ENCODE assay signal across 1 cellular context in genomic region chr3:105722943-105723556, GRCh38.
TF ChIP-seq lines count a peak whose summit lies in the region.

No MANE protein-coding gene starts in this region.

TF ChIP-seq in GM12878, 131 proteins besides CTCF, POLR2A, EP300 and RAD21 (continued from another document and continues in another):
- TF ChIP-seq ZBTB4 (CRISPR knock-in tag; IDR thresholded peaks at IDR 0.05) (no peak), ZBED1 (IDR thresholded peaks at IDR 0.05; ENCODE audit: borderline replicate concordance) (peak; percentile 49; the same call in 1 of the 2 replicates), BCL11A (IDR thresholded peaks at IDR 0.05; ENCODE audit: low read depth, low read length) (peak; percentile 69; the same call in 1 of the 2 replicates), TCF3 (IDR thresholded peaks at IDR 0.05; ENCODE audit: borderline replicate concordance, insufficient read depth, low read depth, low read length) (no peak), ASH2L (IDR thresholded peaks at IDR 0.05; ENCODE audit: borderline replicate concordance, low read depth) (no peak), ELK1 (IDR thresholded peaks at IDR 0.05; ENCODE audit: low read depth, low read length) (no peak), IRF5 (IDR thresholded peaks at IDR 0.05; ENCODE audit: borderline replicate concordance) (no peak), BCL3 (IDR thresholded peaks at IDR 0.05; ENCODE audit: borderline replicate concordance, insufficient read depth, low read depth, low read length, poor library complexity, severe bottlenecking) (peak; percentile 66), REST (IDR thresholded peaks at IDR 0.05; ENCODE audit: low read depth, low read length) (no peak), SMAD1 (IDR thresholded peaks at IDR 0.05; ENCODE audit: low read depth, partially characterized antibody) (no peak), TCF12 (IDR thresholded peaks at IDR 0.05; ENCODE audit: low read depth, low read length) (no peak), POLR2AphosphoS2 (IDR thresholded peaks at IDR 0.05; ENCODE audit: low read depth, low read length) (no peak), HCFC1 (IDR thresholded peaks at IDR 0.05; ENCODE audit: low read length) (no peak), MTA3 (IDR thresholded peaks at IDR 0.05; ENCODE audit: borderline replicate concordance, low read length) (peak; percentile 92), MTA2 (IDR thresholded peaks at IDR 0.05; ENCODE audit: low read depth) (peak; percentile 93), SKIL (IDR thresholded peaks at IDR 0.05; ENCODE audit: low read depth, poor library complexity, severe bottlenecking) (peak; percentile 61), NBN (IDR thresholded peaks at IDR 0.05) (peak; percentile 77; the same call in 1 of the 2 replicates), JUNB (IDR thresholded peaks at IDR 0.05) (peak; percentile 96), BMI1 (IDR thresholded peaks at IDR 0.05; ENCODE audit: borderline replicate concordance) (peak; percentile 84; the same call in 1 of the 2 replicates), MEF2A (IDR thresholded peaks at IDR 0.05; ENCODE audit: insufficient read depth, low read depth, low read length) (0 out of 2 replicates have a peak, but pooled peaks have one; percentile 66), EZH2 (IDR thresholded peaks at IDR 0.05; ENCODE audit: borderline replicate concordance, control insufficient read depth, low read depth, low read length) (no peak), NFIC (IDR thresholded peaks at IDR 0.05; ENCODE audit: low read depth, low read length) (peak; percentile 97), PML (IDR thresholded peaks at IDR 0.05; ENCODE audit: low read length) (peak; percentile 58; the same call in 1 of the 2 replicates), PKNOX1 (IDR thresholded peaks at IDR 0.05) (peak; percentile 68), HSF1 (IDR thresholded peaks at IDR 0.05; ENCODE audit: low read depth, low read length) (no peak), IKZF2 (IDR thresholded peaks at IDR 0.05) (peak; percentile 38 to 76; a peak in 3 of 4 replicates), IKZF1 (conservative IDR thresholded peaks at IDR 0.05) (no peak; the same call in none of the 2 replicates), ZBTB33 (IDR thresholded peaks at IDR 0.05) (no peak), SREBF1 (IDR thresholded peaks at IDR 0.05; ENCODE audit: low read length) (peak; percentile 33; the same call in 1 of the 2 replicates), MYB (IDR thresholded peaks at IDR 0.05; ENCODE audit: borderline replicate concordance, low read depth, low read length) (no peak), NRF1 (conservative IDR thresholded peaks at IDR 0.05; ENCODE audit: low read depth, low read length) (no peak), RELB (IDR thresholded peaks at IDR 0.05; ENCODE audit: low read depth) (peak; percentile 72; the same call in 1 of the 2 replicates), RAD51 (IDR thresholded peaks at IDR 0.05) (no peak), STAT1 (conservative IDR thresholded peaks at IDR 0.05) (no peak), RB1 (IDR thresholded peaks at IDR 0.05; ENCODE audit: borderline replicate concordance) (peak; percentile 28; the same call in 1 of the 2 replicates), MYC (IDR thresholded peaks at IDR 0.05; ENCODE audit: insufficient read depth, insufficient read length, insufficient replicate concordance, low read length, severe bottlenecking) (no peak), BHLHE40 (IDR thresholded peaks at IDR 0.05; ENCODE audit: borderline replicate concordance in 1 of 2, low read depth in 2 of 2, low read length in 1 of 2) (peak; percentile 11 to 38; a peak in 1 of 4 replicates), FOXM1 (IDR thresholded peaks at IDR 0.05; ENCODE audit: low read depth, low read length) (peak; percentile 79; the same call in 1 of the 2 replicates)
